ENCODE assay signal across 10 cellular contexts in genomic region chr3:10459954-10460754, GRCh38. TPM values are rescaled to one million over a fixed set of nuclear protein-coding genes. Genes with fewer than 3 reads are reported as not detected.
DNase-seq lines count a peak whose midpoint lies in the region; ATAC-seq and TF ChIP-seq lines count a peak whose summit lies in the region.
"Had no signal": no experiment of that assay in that cellular context is flagged by ENCODE, and none has a peak within 500 bp of the region (broad histone marks: within the 10 kb centered on the region; RNA-seq: fewer than 3 reads in every experiment).

No MANE protein-coding gene starts in this region.

- no peaks in the 10 kb centered on the region for H3K36me3 ChIP-seq in right lobe of liver
- H3K36me3 ChIP-seq: upper lobe of left lung had no signal

- no peak overlapping the region for H3K4me3 ChIP-seq in right lobe of liver
- H3K4me3 ChIP-seq: upper lobe of left lung had no signal

- intact Hi-C loops in MCF 10A (cut with micrococcal nuclease), result no loop called here
- intact Hi-C loops in right lobe of liver (cut with DNase I), result no loop called here

- peaks cover 45% of the 10 kb centered on the region for H3K27me3 Mint-ChIP-seq in MCF 10A (ENCODE audit: insufficient read depth, unreplicated experiment)
- H3K27me3 Mint-ChIP-seq in type B pancreatic cell, result peaks cover 45% of the 10 kb centered on the region

- POLR2A ChIA-PET in MCF 10A (lab: Yijun Ruan, JAX), result no interaction called here

- no peak for TF ChIP-seq CTCF in MCF 10A (IDR thresholded peaks at IDR 0.05; ENCODE audit: unreplicated experiment)
- no peak for TF ChIP-seq CTCF in right lobe of liver (IDR thresholded peaks at IDR 0.05)
- TF ChIP-seq CTCF in type B pancreatic cell (conservative IDR thresholded peaks at IDR 0.05), result no peak

- H3K9me3 ChIP-seq in right lobe of liver, result no peaks in the 10 kb centered on the region
- H3K9me3 ChIP-seq: upper lobe of left lung had no signal

- H3K36me3 Mint-ChIP-seq in MCF 10A (ENCODE audit: insufficient read depth, unreplicated experiment), result no peaks in the 10 kb centered on the region
- no peaks in the 10 kb centered on the region for H3K36me3 Mint-ChIP-seq in type B pancreatic cell
- H3K36me3 Mint-ChIP-seq: activated naive CD4-positive, alpha-beta T cell treated with anti-CD3 and anti-CD28 coated beads, Interleukin-2, amount 50 U/mL, for 72 hours had no signal

- no TSS peak for BruUV-seq in MCF 10A (replicated peaks; lab: Mats Ljungman, UMichigan)

- H3K4me1 ChIP-seq in right lobe of liver, result no peaks in the 10 kb centered on the region
- H3K4me1 ChIP-seq: upper lobe of left lung had no signal

- ATAC-seq in right lobe of liver, result peak; percentile 64 to 88 (median 86)
- ATAC-seq in HG03159 (IDR thresholded peaks at IDR 0.05; ENCODE audit: unreplicated experiment), result no peak
- no peak for ATAC-seq in HG03565 (IDR thresholded peaks at IDR 0.05; ENCODE audit: unreplicated experiment)

- H3K4me3 Mint-ChIP-seq in MCF 10A (ENCODE audit: unreplicated experiment) (no peak overlapping the region), type B pancreatic cell (no peak overlapping the region)

- no peaks in the 10 kb centered on the region for H3K9me3 Mint-ChIP-seq in MCF 10A (ENCODE audit: unreplicated experiment)
- no peaks in the 10 kb centered on the region for H3K9me3 Mint-ChIP-seq in type B pancreatic cell
- H3K9me3 Mint-ChIP-seq: activated naive CD4-positive, alpha-beta T cell treated with anti-CD3 and anti-CD28 coated beads, Interleukin-2, amount 50 U/mL, for 72 hours had no signal

- no peaks in the 10 kb centered on the region for H3K27me3 ChIP-seq in right lobe of liver
- H3K27me3 ChIP-seq: upper lobe of left lung had no signal

- DNase-seq in activated gamma-delta T cell treated with Interleukin-2 at 50 U/mL for 16 hours, result peak; percentile 34
- DNase-seq in activated gamma-delta T cell (lab: John Stamatoyannopoulos, UW), result no peak
- DNase-seq in SK-N-DZ (ENCODE audit: low spot score), result peak; percentile 67
- DNase-seq in MCF 10A (ENCODE audit: unreplicated experiment), result peak; percentile 88
- peak; percentile 54 to 71 (median 71) for DNase-seq in right lobe of liver
- DNase-seq in type B pancreatic cell (ENCODE audit: extremely low spot score, unreplicated experiment), result peak; percentile 79

- 47% methylated on average over 4 of the region's 5 CpGs for WGBS in right lobe of liver (ENCODE audit: insufficient coverage, low coverage, low lambda C conversion rate, missing lambda C conversion rate)

- H3K4me1 Mint-ChIP-seq in MCF 10A (ENCODE audit: insufficient read depth, unreplicated experiment) (no peaks in the 10 kb centered on the region), type B pancreatic cell (ENCODE audit: unreplicated experiment) (no peaks in the 10 kb centered on the region)

- CTCF ChIA-PET in MCF 10A (lab: Yijun Ruan, JAX), result interaction anchor here (0.5 kb wide), 1 partner anchor 142 kb away, joined by 3 read pairs; no protein-coding TSS in a partner anchor

- H3K27ac ChIP-seq in right lobe of liver, result no peak overlapping the region
- H3K27ac ChIP-seq: upper lobe of left lung had no signal

- no peak overlapping the region for H3K27ac Mint-ChIP-seq in MCF 10A (ENCODE audit: low read depth, unreplicated experiment)
- no peak overlapping the region for H3K27ac Mint-ChIP-seq in type B pancreatic cell
- H3K27ac Mint-ChIP-seq: activated naive CD4-positive, alpha-beta T cell treated with anti-CD3 and anti-CD28 coated beads, Interleukin-2, amount 50 U/mL, for 72 hours had no signal

- no peak for TF ChIP-seq POLR2A in right lobe of liver (IDR thresholded peaks at IDR 0.05)

RNA-seq across cellular contexts. Expression of gene ATP2B2, which starts 45.2 kb away (rescaled TPM):
- not detected in 2 replicates for polyA plus RNA-seq in SK-N-DZ (2014; cell fraction: cytosol; rRNA removed)
- polyA plus RNA-seq in SK-N-DZ (2014; cell fraction: nucleus; rRNA removed), result not detected in 2 replicates
- total RNA-seq in MCF 10A (2022) (not detected in 2 replicates), right lobe of liver (10 to 100 TPM; 25.9 to 45.1 (median 35.1) TPM), type B pancreatic cell (ENCODE audit: low replicate concordance) (0.31 and 0.76 TPM in 2 replicates)
- total RNA-seq: activated naive CD4-positive, alpha-beta T cell treated with anti-CD3 and anti-CD28 coated beads, Interleukin-2, amount 50 U/mL, for 72 hours had no signal

Comparison
In these comparisons a context has a peak if more than half of its experiments do, and no peak if none do; other contexts are left out.
1. ATAC-seq: peak in right lobe of liver (4 of 4); none in HG03159 (single experiment) and HG03565 (single experiment).
2. RNA of gene ATP2B2, which starts 45.2 kb away (total RNA-seq): 25.9 to 45.1 TPM in right lobe of liver; 0.31 to 0.76 TPM in type B pancreatic cell and not detected in MCF 10A; every median in the first group is over 10 times any median in the second.